ENCODE assay signal across 8 cellular contexts in the genomic region with DNA sequence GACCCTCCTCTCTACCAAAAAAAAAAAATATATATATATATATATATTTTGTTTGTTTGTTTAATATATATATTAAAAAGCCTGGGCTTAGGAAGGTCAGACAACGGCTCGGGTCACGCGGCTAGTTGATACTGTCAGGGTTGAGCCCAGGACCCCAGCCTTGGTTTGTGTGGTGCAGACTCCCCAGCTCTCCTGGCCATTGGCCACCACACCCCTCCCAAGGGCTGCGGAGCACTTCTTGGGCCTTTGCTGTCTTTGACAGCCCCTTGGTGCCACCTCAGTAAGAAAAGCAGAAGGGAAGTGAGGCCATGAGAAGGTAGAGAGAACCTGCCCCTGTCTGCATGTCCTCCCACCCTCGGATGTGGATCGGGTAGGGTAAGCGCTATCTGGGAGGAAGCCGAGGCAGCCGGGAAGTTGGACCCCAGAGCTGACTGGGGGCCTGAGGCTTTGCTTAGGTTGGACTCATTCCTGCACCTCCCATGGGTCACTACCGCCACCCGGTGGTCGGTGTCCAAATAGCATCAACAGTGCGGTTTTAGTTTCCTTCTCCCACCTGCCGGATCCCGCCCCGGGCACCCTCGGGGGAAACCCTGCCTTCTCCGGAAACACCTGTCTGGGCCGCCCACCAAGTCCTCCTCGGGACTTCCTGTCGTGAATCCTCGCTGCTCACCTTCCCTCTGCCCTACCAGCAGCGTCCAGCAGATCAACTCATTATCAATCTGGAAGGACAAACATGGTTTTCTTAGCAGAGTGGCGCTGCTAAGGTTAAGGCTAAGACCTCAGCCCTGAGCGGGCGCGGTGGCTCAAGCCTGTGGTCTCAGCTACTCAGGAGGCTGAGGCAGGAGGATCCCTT. TPM values are rescaled to one million over a fixed set of nuclear protein-coding genes. Genes with fewer than 3 reads are reported as not detected.
A peak's percentile ranks its signal among the peaks of the same experiment; 100 is the strongest.
DNase-seq lines count a peak whose midpoint lies in the region; ATAC-seq and TF ChIP-seq lines count a peak whose summit lies in the region.

No MANE protein-coding gene starts in this region.

- H3K4me3 Mint-ChIP-seq in activated T-helper 1 cell treated with anti-CD3 and anti-CD28 coated beads, Interleukin-12 subunit alpha, Interleukin-12 subunit beta, Interleukin-2, Interleukin-4 antibody, amounts not matched to agents 30 ng/mL and 10 ng/mL and 1 ng/mL, durations not matched to agents 14 hours and 24 hours and 36 hours, result peak overlapping the region; percentile 82
- H3K4me3 Mint-ChIP-seq in neural crest cell, result peak overlapping the region; percentile 78

- H3K36me3 ChIP-seq in stomach, result no peaks in the 10 kb centered on the region

- intact Hi-C loops in activated T-helper 1 cell treated with anti-CD3 and anti-CD28 coated beads, Interleukin-12 subunit alpha, Interleukin-12 subunit beta, Interleukin-2, Interleukin-4 antibody, amounts not matched to agents 30 ng/mL and 10 ng/mL and 1 ng/mL, durations not matched to agents 14 hours and 24 hours and 36 hours (cut with micrococcal nuclease), result loop anchor here (1.0 to 5.0 kb wide), 8 partner anchors 31 to 569 kb away; partner anchors contain the start of genes COG2, FAM89A and TTC13
- intact Hi-C loops in stomach (cut with DNase I; ENCODE audit: low total_unique reads), result loop anchor here (5.0 to 10.0 kb wide), 2 partner anchors 294 to 406 kb away; no protein-coding TSS in a partner anchor

- H3K9me3 ChIP-seq in stomach, result no peaks in the 10 kb centered on the region

- TF ChIP-seq CTCF in neural crest cell (conservative IDR thresholded peaks at IDR 0.05) (peak; percentile 99), stomach (IDR thresholded peaks at IDR 0.05) (peak in 6 of 7 experiments; percentile 12 to 91 (median 89))

- peak overlapping the region; percentile 15 to 74 (median 53) for H3K27ac ChIP-seq in stomach

- in situ Hi-C loops in KBM-7 (cut with MboI; ENCODE audit: low pct_unique_long_range_greater_than_20kb, low sequenced_read_pairs), result no loop called here

- ATAC-seq in GM21786 (IDR thresholded peaks at IDR 0.05; ENCODE audit: unreplicated experiment), result peak; percentile 91

- 15 to 18% (median 16%) methylated on average over 27 to 28 of the region's 28 CpGs for whole genome bisulfite sequencing in stomach, 5 donors

- H3K9me3 Mint-ChIP-seq in activated T-helper 1 cell treated with anti-CD3 and anti-CD28 coated beads, Interleukin-12 subunit alpha, Interleukin-12 subunit beta, Interleukin-2, Interleukin-4 antibody, amounts not matched to agents 30 ng/mL and 10 ng/mL and 1 ng/mL, durations not matched to agents 14 hours and 24 hours and 36 hours, result no peaks in the 10 kb centered on the region
- no peaks in the 10 kb centered on the region for H3K9me3 Mint-ChIP-seq in neural crest cell

- no peak for TF ChIP-seq EP300 in stomach (IDR thresholded peaks at IDR 0.05)

- H3K36me3 Mint-ChIP-seq in activated T-helper 1 cell treated with anti-CD3 and anti-CD28 coated beads, Interleukin-12 subunit alpha, Interleukin-12 subunit beta, Interleukin-2, Interleukin-4 antibody, amounts not matched to agents 30 ng/mL and 10 ng/mL and 1 ng/mL, durations not matched to agents 14 hours and 24 hours and 36 hours (ENCODE audit: low read depth), result no peaks in the 10 kb centered on the region
- H3K36me3 Mint-ChIP-seq in neural crest cell (ENCODE audit: low read depth), result no peaks in the 10 kb centered on the region

- no peaks in the 10 kb centered on the region for H3K27me3 ChIP-seq in stomach

- TF ChIP-seq POLR2A in stomach (IDR thresholded peaks at IDR 0.05), result no peak

- H3K4me1 Mint-ChIP-seq in activated T-helper 1 cell treated with anti-CD3 and anti-CD28 coated beads, Interleukin-12 subunit alpha, Interleukin-12 subunit beta, Interleukin-2, Interleukin-4 antibody, amounts not matched to agents 30 ng/mL and 10 ng/mL and 1 ng/mL, durations not matched to agents 14 hours and 24 hours and 36 hours (ENCODE audit: low read depth), result peaks cover 9% of the 10 kb centered on the region
- peaks cover 16% of the 10 kb centered on the region for H3K4me1 Mint-ChIP-seq in neural crest cell

- peak overlapping the region; percentile 44 to 48 (median 46) for H3K4me3 ChIP-seq in stomach

- peaks cover 5% of the 10 kb centered on the region for H3K27me3 Mint-ChIP-seq in activated T-helper 1 cell treated with anti-CD3 and anti-CD28 coated beads, Interleukin-12 subunit alpha, Interleukin-12 subunit beta, Interleukin-2, Interleukin-4 antibody, amounts not matched to agents 30 ng/mL and 10 ng/mL and 1 ng/mL, durations not matched to agents 14 hours and 24 hours and 36 hours (ENCODE audit: insufficient read depth)
- peaks cover 33% of the 10 kb centered on the region for H3K27me3 Mint-ChIP-seq in neural crest cell (ENCODE audit: low read depth)

- peak; percentile 75 for DNase-seq in ELR (ENCODE audit: low read depth)
- peak; percentile 95 for DNase-seq in KBM-7
- DNase-seq in activated T-helper 1 cell treated with anti-CD3 and anti-CD28 coated beads, Interleukin-12 subunit alpha, Interleukin-12 subunit beta, Interleukin-2, Interleukin-4 antibody, amounts not matched to agents 30 ng/mL and 10 ng/mL and 1 ng/mL, durations not matched to agents 14 hours and 24 hours and 36 hours (ENCODE audit: low spot score), result peak; percentile 81
- peak; percentile 31 for DNase-seq in fibroblast of the conjunctiva (ENCODE audit: low read depth)
- DNase-seq in neural crest cell (ENCODE audit: low read depth, low spot score), result peak; percentile 93
- peak; percentile 91 for DNase-seq in stomach

- H3K27ac Mint-ChIP-seq in activated T-helper 1 cell treated with anti-CD3 and anti-CD28 coated beads, Interleukin-12 subunit alpha, Interleukin-12 subunit beta, Interleukin-2, Interleukin-4 antibody, amounts not matched to agents 30 ng/mL and 10 ng/mL and 1 ng/mL, durations not matched to agents 14 hours and 24 hours and 36 hours, result peak overlapping the region; percentile 66
- H3K27ac Mint-ChIP-seq in neural crest cell (ENCODE audit: unreplicated experiment), result no peak overlapping the region

- H3K4me1 ChIP-seq in stomach, result peaks cover 0 to 18% (median 9%) of the 10 kb centered on the region in 4 donors

TF ChIP-seq in PFSK-1, 5 proteins besides CTCF, POLR2A, EP300 and RAD21:
- TF ChIP-seq TAF1 (IDR thresholded peaks at IDR 0.05; ENCODE audit: borderline replicate concordance, insufficient read depth, low read length) (no peak), SIN3A (IDR thresholded peaks at IDR 0.05; ENCODE audit: borderline replicate concordance, insufficient read depth, low read length) (no peak), FOXP2 (optimal IDR thresholded peaks at IDR 0.05; ENCODE audit: borderline replicate concordance, extremely low read depth, extremely low read length, insufficient read depth) (peak; percentile 9)
- TF ChIP-seq, protein P1, sequence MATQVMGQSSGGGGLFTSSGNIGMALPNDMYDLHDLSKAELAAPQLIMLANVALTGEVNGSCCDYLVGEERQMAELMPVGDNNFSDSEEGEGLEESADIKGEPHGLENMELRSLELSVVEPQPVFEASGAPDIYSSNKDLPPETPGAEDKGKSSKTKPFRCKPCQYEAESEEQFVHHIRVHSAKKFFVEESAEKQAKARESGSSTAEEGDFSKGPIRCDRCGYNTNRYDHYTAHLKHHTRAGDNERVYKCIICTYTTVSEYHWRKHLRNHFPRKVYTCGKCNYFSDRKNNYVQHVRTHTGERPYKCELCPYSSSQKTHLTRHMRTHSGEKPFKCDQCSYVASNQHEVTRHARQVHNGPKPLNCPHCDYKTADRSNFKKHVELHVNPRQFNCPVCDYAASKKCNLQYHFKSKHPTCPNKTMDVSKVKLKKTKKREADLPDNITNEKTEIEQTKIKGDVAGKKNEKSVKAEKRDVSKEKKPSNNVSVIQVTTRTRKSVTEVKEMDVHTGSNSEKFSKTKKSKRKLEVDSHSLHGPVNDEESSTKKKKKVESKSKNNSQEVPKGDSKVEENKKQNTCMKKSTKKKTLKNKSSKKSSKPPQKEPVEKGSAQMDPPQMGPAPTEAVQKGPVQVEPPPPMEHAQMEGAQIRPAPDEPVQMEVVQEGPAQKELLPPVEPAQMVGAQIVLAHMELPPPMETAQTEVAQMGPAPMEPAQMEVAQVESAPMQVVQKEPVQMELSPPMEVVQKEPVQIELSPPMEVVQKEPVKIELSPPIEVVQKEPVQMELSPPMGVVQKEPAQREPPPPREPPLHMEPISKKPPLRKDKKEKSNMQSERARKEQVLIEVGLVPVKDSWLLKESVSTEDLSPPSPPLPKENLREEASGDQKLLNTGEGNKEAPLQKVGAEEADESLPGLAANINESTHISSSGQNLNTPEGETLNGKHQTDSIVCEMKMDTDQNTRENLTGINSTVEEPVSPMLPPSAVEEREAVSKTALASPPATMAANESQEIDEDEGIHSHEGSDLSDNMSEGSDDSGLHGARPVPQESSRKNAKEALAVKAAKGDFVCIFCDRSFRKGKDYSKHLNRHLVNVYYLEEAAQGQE (IDR thresholded peaks at IDR 0.05; ENCODE audit: insufficient read depth in 1 of 2, low read depth in 2 of 2, low read length in 2 of 2), result no peak

RNA-seq across cellular contexts. Expression of gene GNPAT, which starts 29.8 kb away (rescaled TPM):
- polyA plus RNA-seq in PFSK-1 (2012; ENCODE audit: insufficient read length, low read depth), result 23.9 TPM
- total RNA-seq in activated T-helper 1 cell treated with anti-CD3 and anti-CD28 coated beads, Interleukin-12 subunit alpha, Interleukin-12 subunit beta, Interleukin-2, Interleukin-4 antibody, amounts not matched to agents 30 ng/mL and 10 ng/mL and 1 ng/mL, durations not matched to agents 14 hours and 24 hours and 36 hours, result 41.7 and 43.1 TPM in 2 replicates
- total RNA-seq in neural crest cell (69.2 and 70.3 TPM in 2 replicates), stomach (10 to 100 TPM; 35.9 to 76.8 (median 44.9) TPM)
- polyA plus RNA-seq in stomach, result 10 to 100 TPM; 41.8 to 46.6 (median 45.0) TPM

RNA-seq across cellular contexts. Expression of gene TRIM67, which starts 49.4 kb away (rescaled TPM):
- polyA plus RNA-seq in PFSK-1 (2012; ENCODE audit: insufficient read length, low read depth), result 0.15 TPM
- total RNA-seq in activated T-helper 1 cell treated with anti-CD3 and anti-CD28 coated beads, Interleukin-12 subunit alpha, Interleukin-12 subunit beta, Interleukin-2, Interleukin-4 antibody, amounts not matched to agents 30 ng/mL and 10 ng/mL and 1 ng/mL, durations not matched to agents 14 hours and 24 hours and 36 hours, result not detected in 2 replicates
- 1.6 and 1.9 TPM in 2 replicates for total RNA-seq in neural crest cell
- under 1 TPM in 1 of 5 donors, not detected in 4; 0.18 TPM for total RNA-seq in stomach
- polyA plus RNA-seq in stomach, result under 1 TPM in 2 of 3 donors, not detected in 1; 0.03 to 0.15 TPM

Comparison
In these comparisons a context has a peak if more than half of its experiments do, and no peak if none do; other contexts are left out.
1. Peak in every context shown above with its lines: DNase-seq, ATAC-seq, H3K4me3 ChIP-seq and H3K27ac ChIP-seq.
2. DNase-seq: peak in every context shown above with its lines; median percentile 95 in KBM-7; 93 in neural crest cell; 91 in stomach; 81 in activated T-helper 1 cell treated with anti-CD3 and anti-CD28 coated beads, Interleukin-12 subunit alpha, Interleukin-12 subunit beta, Interleukin-2, Interleukin-4 antibody, amounts not matched to agents 30 ng/mL and 10 ng/mL and 1 ng/mL, durations not matched to agents 14 hours and 24 hours and 36 hours; 75 in ELR; 31 in fibroblast of the conjunctiva.